1 cellular context compared by ENCODE assay signal in genomic region chr2:213723707-213724106, GRCh38.
TF ChIP-seq lines count a peak whose summit lies in the region.

No MANE protein-coding gene starts in this region.

TF ChIP-seq in WTC11, 78 proteins besides CTCF, POLR2A, EP300 and RAD21 (continued from another document):
- no peak for TF ChIP-seq PRDM15 (CRISPR knock-in tag; IDR thresholded peaks at IDR 0.05)
